Comparison of ENCODE assay signal across 8 cellular contexts in the genomic region with DNA sequence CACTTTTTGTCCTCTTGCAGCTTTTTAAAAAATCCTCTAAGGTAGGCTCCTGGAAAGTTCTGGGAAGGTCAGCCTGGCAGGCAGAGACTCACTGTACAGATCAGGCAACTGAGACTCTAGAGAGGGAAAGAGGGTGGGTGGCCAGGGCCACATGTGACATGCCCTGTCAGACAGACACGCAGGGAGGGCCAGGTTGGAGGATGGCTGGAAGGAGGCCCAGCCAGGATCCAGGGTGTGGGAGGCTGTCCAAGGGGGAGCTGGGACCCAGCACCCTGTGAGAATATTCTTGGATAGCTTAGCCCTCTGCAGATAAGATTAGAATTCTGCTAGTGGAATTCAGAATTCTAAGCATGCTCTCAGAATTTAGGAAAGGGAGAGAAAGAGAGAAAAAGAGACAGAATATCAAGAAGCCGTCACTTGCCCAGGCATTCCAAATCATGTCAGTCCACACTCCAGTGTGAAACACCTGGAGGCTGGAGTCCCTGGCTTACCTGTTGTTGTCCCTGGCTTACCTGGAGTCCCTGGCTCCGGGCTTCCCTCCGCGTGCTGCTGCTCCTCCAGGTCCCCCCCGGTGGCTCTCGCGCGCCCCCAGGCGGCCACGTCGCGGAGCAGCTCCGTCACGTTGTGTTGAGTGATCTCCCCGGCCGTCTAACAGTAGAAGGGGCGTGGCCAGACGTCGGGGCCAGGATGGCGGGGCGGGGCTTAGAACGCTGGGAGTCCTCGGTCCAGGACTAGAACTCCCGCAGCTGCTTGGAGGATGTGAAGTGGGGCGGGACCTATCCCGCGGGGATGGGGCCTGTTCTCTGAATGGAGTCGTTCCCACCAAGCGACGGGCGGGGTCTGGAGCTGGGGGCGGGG. TPM values are rescaled to one million over a fixed set of nuclear protein-coding genes. Genes with fewer than 3 reads are reported as not detected.
DNase-seq lines count a peak whose midpoint lies in the region; ATAC-seq and TF ChIP-seq lines count a peak whose summit lies in the region.

No MANE protein-coding gene starts in this region.

- H3K27ac ChIP-seq in SJSA1 (no peak overlapping the region), osteoblast (ENCODE audit: low read depth, low read length) (no peak overlapping the region), thyroid gland (no peak overlapping the region)

- TF ChIP-seq CTCF in AG09319 (IDR thresholded peaks at IDR 0.05; ENCODE audit: low read depth, low read length): peak; percentile 61
- TF ChIP-seq CTCF in NB4 (IDR thresholded peaks at IDR 0.05; ENCODE audit: low read depth, low read length): peak; percentile 57
- TF ChIP-seq CTCF in fibroblast of villous mesenchyme (IDR thresholded peaks at IDR 0.05; ENCODE audit: insufficient read depth, low read depth, low read length): peak; percentile 92
- TF ChIP-seq CTCF in osteoblast (IDR thresholded peaks at IDR 0.05; ENCODE audit: extremely low read depth, low read depth, low read length): peak; percentile 80
- TF ChIP-seq CTCF in thyroid gland (IDR thresholded peaks at IDR 0.05): peak; percentile 55 to 84 (median 69)

- no peaks in the 10 kb centered on the region for H3K9me3 ChIP-seq in SJSA1 (replicated peaks)
- no peaks in the 10 kb centered on the region for H3K9me3 ChIP-seq in osteoblast (ENCODE audit: low read depth, low read length)
- no peaks in the 10 kb centered on the region for H3K9me3 ChIP-seq in thyroid gland

- H2AFZ ChIP-seq in osteoblast (ENCODE audit: low read length): no peak overlapping the region

- ATAC-seq in GM19452 (IDR thresholded peaks at IDR 0.05; ENCODE audit: unreplicated experiment): peak; percentile 60

- WGBS in thyroid gland, 2 donors: 8 to 19% methylated on average over 9 to 26 of the region's 33 CpGs

- no peak overlapping the region for H3K4me2 ChIP-seq in osteoblast (ENCODE audit: insufficient read depth, low read length)

- H4K20me1 ChIP-seq in osteoblast (ENCODE audit: insufficient read depth, low read length): no peaks in the 10 kb centered on the region

- H3K4me1 ChIP-seq in SJSA1 (replicated peaks) (no peaks in the 10 kb centered on the region), osteoblast (ENCODE audit: insufficient read depth, low read length) (no peaks in the 10 kb centered on the region), thyroid gland (peaks cover 0 to 6% of the 10 kb centered on the region in 2 donors)

- H3K27me3 ChIP-seq in SJSA1 (replicated peaks) (peaks cover 15% of the 10 kb centered on the region), osteoblast (ENCODE audit: insufficient read depth, low read length) (peaks cover 36% of the 10 kb centered on the region), thyroid gland (peaks cover 20% of the 10 kb centered on the region)

- TF ChIP-seq POLR2A in NB4 (IDR thresholded peaks at IDR 0.05; ENCODE audit: extremely low read depth, insufficient read length): no peak
- no peak for TF ChIP-seq POLR2A in thyroid gland (IDR thresholded peaks at IDR 0.05)

- no peaks in the 10 kb centered on the region for H3K79me2 ChIP-seq in osteoblast (ENCODE audit: insufficient read depth, low read length)

- no peaks in the 10 kb centered on the region for H3K36me3 ChIP-seq in SJSA1
- H3K36me3 ChIP-seq in osteoblast (ENCODE audit: insufficient read depth, low read length): no peaks in the 10 kb centered on the region
- H3K36me3 ChIP-seq in thyroid gland: no peaks in the 10 kb centered on the region

- intact Hi-C loops in thyroid gland (cut with DNase I): no loop called here

- H3K4me3 ChIP-seq in NB4 (ENCODE audit: low read depth, low read length): no peak overlapping the region
- no peak overlapping the region for H3K4me3 ChIP-seq in SJSA1
- H3K4me3 ChIP-seq in fibroblast of villous mesenchyme (ENCODE audit: low read depth, low read length): no peak overlapping the region
- H3K4me3 ChIP-seq in osteoblast (ENCODE audit: insufficient read depth, low read length): no peak overlapping the region
- no peak overlapping the region for H3K4me3 ChIP-seq in thyroid gland (replicated peaks in 1 of 3)

- DNase-seq in AG09319 (ENCODE audit: extremely low read depth, low read depth) (no peak), NB4 (ENCODE audit: low read depth) (peak; percentile 80), SJSA1 (ENCODE audit: low read depth in 1 of 2, low spot score in 2 of 2) (peak; percentile 74 to 91), fibroblast of villous mesenchyme (ENCODE audit: low read depth) (peak; percentile 77), osteoblast (ENCODE audit: insufficient read length, low spot score, missing footprints) (peak; percentile 100), thyroid gland (peak; percentile 81 to 82)
- peak; percentile 75 for DNase-seq in activated T-helper 9 cell treated with anti-CD3 and anti-CD28 coated beads, Interleukin-2, amount 50 U/mL, for 16 hours (ENCODE audit: low read depth)

RNA-seq across cellular contexts. Expression of a gene that starts 2.8 kb away (rescaled TPM):
- total RNA-seq in SJSA1 (2014; rRNA removed; shearing (Covaris generic)): not detected in 2 replicates
- total RNA-seq in fibroblast of villous mesenchyme (not detected in 2 replicates), osteoblast (not detected in 2 replicates), thyroid gland (not detected)

RNA-seq across cellular contexts. Expression of a gene that starts 6.1 kb away (rescaled TPM):
- total RNA-seq in SJSA1 (2014; rRNA removed; shearing (Covaris generic)): 0.18 and 3.2 TPM in 2 replicates
- total RNA-seq in fibroblast of villous mesenchyme: under 0.01 TPM in 1 of 2 replicates, not detected in the other
- total RNA-seq in osteoblast: 0.59 and 0.72 TPM in 2 replicates
- total RNA-seq in thyroid gland: 1 to 10 TPM; 3.3 to 9.1 (median 5.5) TPM

RNA-seq across cellular contexts. Expression of a gene that starts 11.4 kb away (rescaled TPM):
- 0.34 and 3.4 TPM in 2 replicates for total RNA-seq in SJSA1 (2014; rRNA removed; shearing (Covaris generic))
- total RNA-seq in fibroblast of villous mesenchyme: under 0.01 and 0.64 TPM in 2 replicates
- total RNA-seq in osteoblast: 0.29 TPM in 1 of 2 replicates, not detected in the other
- not detected for total RNA-seq in thyroid gland

RNA-seq across cellular contexts. Expression of a gene that starts 19.7 kb away (rescaled TPM):
- total RNA-seq in SJSA1 (2014; rRNA removed; shearing (Covaris generic)): not detected in 2 replicates
- total RNA-seq in fibroblast of villous mesenchyme (under 0.01 and 0.86 TPM in 2 replicates), osteoblast (not detected in 2 replicates), thyroid gland (not detected)

RNA-seq across cellular contexts. Expression of a gene that starts 42.9 kb away (rescaled TPM):
- 72.7 and 82.4 TPM in 2 replicates for total RNA-seq in SJSA1 (2014; rRNA removed; shearing (Covaris generic))
- total RNA-seq in fibroblast of villous mesenchyme (49.7 and 69.9 TPM in 2 replicates), osteoblast (49.2 and 55.0 TPM in 2 replicates), thyroid gland (100 to 1,000 TPM in 1 of 4 donors, 10 to 100 TPM in 3; 40.0 to 110 (median 76.1) TPM)
